Comparison of ENCODE assay signal across 9 cellular contexts in genomic region chr15:89087066-89087829, GRCh38. TPM values are rescaled to one million over a fixed set of nuclear protein-coding genes. Genes with fewer than 3 reads are reported as not detected.
A peak's percentile ranks its signal among the peaks of the same experiment; 100 is the strongest.
DNase-seq lines count a peak whose midpoint lies in the region; ATAC-seq and TF ChIP-seq lines count a peak whose summit lies in the region.
"Had no signal": no experiment of that assay in that cellular context is flagged by ENCODE, and none has a peak within 500 bp of the region (broad histone marks: within the 10 kb centered on the region; RNA-seq: fewer than 3 reads in every experiment).

No MANE protein-coding gene starts in this region.

- H2BK12ac ChIP-seq in H9 (ENCODE audit: insufficient read length, low read depth, low read length) = no peak overlapping the region

- H3K27me3 ChIP-seq in H9 (ENCODE audit: insufficient read depth, low read length) = no peaks in the 10 kb centered on the region
- no peaks in the 10 kb centered on the region for H3K27me3 ChIP-seq in iPS-20b (ENCODE audit: insufficient read depth, low read length)
- no peaks in the 10 kb centered on the region for H3K27me3 ChIP-seq in stomach smooth muscle (ENCODE audit: control insufficient read depth in 1 of 2, insufficient read depth in 2 of 2, low read length in 2 of 2)

- no peaks in the 10 kb centered on the region for H3K9me3 ChIP-seq in H9 (ENCODE audit: control insufficient read depth, low read depth, low read length)
- no peaks in the 10 kb centered on the region for H3K9me3 ChIP-seq in iPS-20b (ENCODE audit: insufficient read depth, low read depth, low read length)
- H3K9me3 ChIP-seq in stomach smooth muscle (ENCODE audit: control insufficient read depth in 2 of 2, low read length in 2 of 2) = no peaks in the 10 kb centered on the region

- H4K20me1 ChIP-seq in H9 (ENCODE audit: control insufficient read depth, insufficient read depth, insufficient read length) = no peaks in the 10 kb centered on the region

- H2AFZ ChIP-seq in H9 (ENCODE audit: low read length) = no peak overlapping the region

- H3K4me1 Mint-ChIP-seq in H9 = peaks cover 14 to 26% of the 10 kb centered on the region in 2 experiments

- H3K36me3 ChIP-seq in iPS-20b (ENCODE audit: insufficient read depth, low read depth, low read length) (no peaks in the 10 kb centered on the region), stomach smooth muscle (ENCODE audit: control insufficient read depth in 2 of 2, insufficient read depth in 2 of 2, low read length in 2 of 2) (no peaks in the 10 kb centered on the region)

- H3K4me3 Mint-ChIP-seq in H9 = 0 out of 5 replicates have a peak overlapping the region, but pooled peaks of 1 of the 2 experiments have one; percentile 9
- H3K4me3 Mint-ChIP-seq: activated B cell treated with CpG ODN at 0.5 μM for 24 hours had no signal

- peak overlapping the region; percentile 68 for H3K4me2 ChIP-seq in H9 (ENCODE audit: insufficient read depth, insufficient read length, low read length)

- no peak overlapping the region for H2BK15ac ChIP-seq in H9 (ENCODE audit: low read depth, low read length)

- H3K23me2 ChIP-seq in H9 (ENCODE audit: insufficient read length, low read depth, low read length, poor library complexity, severe bottlenecking) = peaks cover 9% of the 10 kb centered on the region

- H3K9ac ChIP-seq in H9 (ENCODE audit: extremely low read depth, insufficient read length, low read length) (peak overlapping the region; percentile 25), iPS-20b (ENCODE audit: low read depth, low read length) (peak overlapping the region; percentile 71; the same call in 1 of the 2 replicates), stomach smooth muscle (ENCODE audit: low read length in 2 of 2) (peak overlapping the region; percentile 68 to 84)

- H2BK5ac ChIP-seq in H9 (ENCODE audit: insufficient read length, low read length) = no peak overlapping the region

- H2AK5ac ChIP-seq in H9 (ENCODE audit: insufficient read length, low read length) = no peak overlapping the region

- H3K36me3 Mint-ChIP-seq in H9 (ENCODE audit: insufficient read depth in 1 of 3, low read depth in 3 of 3) = no peaks in the 10 kb centered on the region

- DNase-seq in H9 (no peak), NCI-H510A treated with DMSO at 0.1 percent for 48 hours (lab: John Stamatoyannopoulos, UW) (no peak), globus pallidus (ENCODE audit: low spot score) (no peak), NCI-H2081 treated with DMSO at 0.1 percent for 48 hours (lab: John Stamatoyannopoulos, UW) (no peak)

- no peak overlapping the region for H4K91ac ChIP-seq in H9 (ENCODE audit: insufficient read length, low read depth, low read length)

- no peak for ATAC-seq in HG03097 (IDR thresholded peaks at IDR 0.05; ENCODE audit: low FRiP score, unreplicated experiment)

- H3K4ac ChIP-seq in H9 (ENCODE audit: low read depth, low read length) = no peak overlapping the region

- H3K56ac ChIP-seq in H9 (ENCODE audit: insufficient read length, low read depth, low read length) = no peak overlapping the region

- no peaks in the 10 kb centered on the region; the same call in 1 of the 2 replicates for H3K27me3 Mint-ChIP-seq in H9 (ENCODE audit: low read depth)
- H3K27me3 Mint-ChIP-seq: activated B cell treated with CpG ODN at 0.5 μM for 24 hours had no signal

- H2BK120ac ChIP-seq in H9 (ENCODE audit: low read depth, low read length, poor library complexity, severe bottlenecking) = no peak overlapping the region

- no peak overlapping the region for H2BK20ac ChIP-seq in H9 (ENCODE audit: low read depth, low read length, poor library complexity, severe bottlenecking)

- H3K23ac ChIP-seq in H9 (ENCODE audit: insufficient read length, low read depth, low read length) = no peak overlapping the region

- no CpG with 5 or more reads among the region's 13 CpGs for WGBS in H9 (ENCODE audit: extremely low coverage, insufficient read length, low lambda C conversion rate)
- WGBS in adipose tissue, 3 donors = 63 to 68% (median 66%) methylated on average over 13 of the region's 13 CpGs

- H3K14ac ChIP-seq in H9 (ENCODE audit: insufficient read depth, low read length) = 0 out of 2 replicates have a peak overlapping the region, but pooled peaks have one; percentile 23

- H3K27ac ChIP-seq in H9 (ENCODE audit: insufficient read length, low read depth, low read length) (peak overlapping the region; percentile 7), adipose tissue (ENCODE audit: low read depth, low read length) (peak overlapping the region; percentile 9), iPS-20b (ENCODE audit: low read length) (peak overlapping the region; percentile 77), stomach smooth muscle (ENCODE audit: low read length) (peak overlapping the region; percentile 91)

- H3T11ph ChIP-seq in H9 (ENCODE audit: low read length) = no peak overlapping the region

- peak overlapping the region; percentile 71 for H3K4me3 ChIP-seq in iPS-20b (ENCODE audit: low read length)
- peak overlapping the region; percentile 51 to 76 for H3K4me3 ChIP-seq in stomach smooth muscle (ENCODE audit: low read length in 2 of 2)

- peaks cover 11% of the 10 kb centered on the region for H3K4me1 ChIP-seq in H9 (ENCODE audit: insufficient read depth, low read length)
- peaks cover 18% of the 10 kb centered on the region; the same call in 1 of the 2 replicates for H3K4me1 ChIP-seq in iPS-20b (ENCODE audit: insufficient read depth, low read length)
- H3K4me1 ChIP-seq in stomach smooth muscle (ENCODE audit: control insufficient read depth, insufficient read depth, low read length) = peaks cover 37% of the 10 kb centered on the region

- H3K79me1 ChIP-seq in H9 (ENCODE audit: insufficient read depth, low read depth, low read length, poor library complexity, severe bottlenecking) = no peaks in the 10 kb centered on the region

- H3K79me2 ChIP-seq in H9 (ENCODE audit: insufficient read depth, low read length) = no peaks in the 10 kb centered on the region; the same call in 1 of the 2 replicates

- H3K9me3 Mint-ChIP-seq in H9 = no peaks in the 10 kb centered on the region
- H3K9me3 Mint-ChIP-seq: activated B cell treated with CpG ODN at 0.5 μM for 24 hours had no signal

- peak overlapping the region; percentile 16 for H3K18ac ChIP-seq in H9 (ENCODE audit: insufficient read length, low read depth, low read length)

- H4K8ac ChIP-seq in H9 (replicated peaks; ENCODE audit: insufficient read length, low read depth, low read length) = no peak overlapping the region

- no peak overlapping the region for H4K5ac ChIP-seq in H9 (ENCODE audit: insufficient read length, low read depth, low read length)

- H3K27ac Mint-ChIP-seq in H9 = no peak overlapping the region; a peak in 1 of 7 replicates
- H3K27ac Mint-ChIP-seq: activated B cell treated with CpG ODN at 0.5 μM for 24 hours had no signal

- TF ChIP-seq CTCF in H9 (conservative IDR thresholded peaks at IDR 0.05) = no peak

RNA-seq across cellular contexts. Expression of gene ABHD2, which starts 1.0 kb away (rescaled TPM):
- 15.6 and 17.5 TPM in 2 replicates for total RNA-seq in H9 (2021)
- 10 to 100 TPM in 2 of 3 donors, 1 to 10 TPM in 1; 4.7 to 28.5 (median 13.4) TPM for polyA plus RNA-seq in adipose tissue

Comparison
In these comparisons a context has a peak if more than half of its experiments do, and no peak if none do; other contexts are left out.
1. H3K27ac ChIP-seq: peak in every context shown above with its lines; median percentile 91 in stomach smooth muscle; 77 in iPS-20b; 9 in adipose tissue; 7 in H9.
2. H3K9ac ChIP-seq: peak in every context shown above with its lines; median percentile 76 in stomach smooth muscle; 71 in iPS-20b; 25 in H9.